ENCODE assay signal across 9 cellular contexts in genomic region chr2:231717281-231718180, GRCh38. TPM values are rescaled to one million over a fixed set of nuclear protein-coding genes. Genes with fewer than 3 reads are reported as not detected.
A peak's percentile ranks its signal among the peaks of the same experiment; 100 is the strongest.
DNase-seq lines count a peak whose midpoint lies in the region; ATAC-seq and TF ChIP-seq lines count a peak whose summit lies in the region.
"Had no signal": no experiment of that assay in that cellular context is flagged by ENCODE, and none has a peak within 500 bp of the region (broad histone marks: within the 10 kb centered on the region; RNA-seq: fewer than 3 reads in every experiment).

No MANE protein-coding gene starts in this region.

- DNase-seq in activated CD8-positive, alpha-beta T cell treated with anti-CD3 and anti-CD28 coated beads for 36 hours: peak; percentile 56
- no peak for DNase-seq in activated CD8-positive, alpha-beta T cell treated with anti-CD3 and anti-CD28 coated beads, Interleukin-2, amount 10 ng/mL, durations not matched to agents 7 days and 5 days
- peak; percentile 83 to 89 for DNase-seq in SJCRH30
- peak; percentile 82 for DNase-seq in iPS-NIHi7 (ENCODE audit: extremely low spot score)
- DNase-seq in mesothelial cell of epicardium (ENCODE audit: low spot score in 2 of 2, unreplicated experiment in 2 of 2): no peak
- no peak for DNase-seq in uterus
- DNase-seq: natural killer cell had no signal

- POLR2A ChIA-PET in activated CD8-positive, alpha-beta T cell treated with anti-CD3 and anti-CD28 coated beads for 36 hours (lab: Charles Lee): interaction anchor here (1.4 to 7.5 kb wide), 4 partner anchors 9 to 103 kb away, joined by 3 to 81 read pairs (median 10); partner anchors contain the start of gene PTMA
- POLR2A ChIA-PET in activated CD8-positive, alpha-beta T cell treated with anti-CD3 and anti-CD28 coated beads, Interleukin-2, amount 10 ng/mL, durations not matched to agents 7 days and 5 days (lab: Charles Lee): interaction anchor here (1.3 to 6.6 kb wide), 4 partner anchors 9 to 105 kb away, joined by 3 to 75 read pairs (median 4); partner anchors contain the start of gene PTMA

- intact Hi-C loops in activated CD8-positive, alpha-beta T cell treated with anti-CD3 and anti-CD28 coated beads for 36 hours (cut with micrococcal nuclease): no loop called here
- intact Hi-C loops in uterus (cut with DNase I; ENCODE audit: low total_unique reads): loop anchor here (2.0 kb wide), 1 partner anchor 39 kb away; no protein-coding TSS in a partner anchor

- H3K4me3 ChIP-seq in SJCRH30 (no peak overlapping the region), uterus (no peak overlapping the region)

- peaks cover 9% of the 10 kb centered on the region for H3K36me3 Mint-ChIP-seq in activated CD8-positive, alpha-beta T cell treated with anti-CD3 and anti-CD28 coated beads for 36 hours (ENCODE audit: low read depth)
- peaks cover 16% of the 10 kb centered on the region for H3K36me3 Mint-ChIP-seq in activated CD8-positive, alpha-beta T cell treated with anti-CD3 and anti-CD28 coated beads, Interleukin-2, amount 10 ng/mL, durations not matched to agents 7 days and 5 days (ENCODE audit: low read depth)
- peaks cover 4% of the 10 kb centered on the region for H3K36me3 Mint-ChIP-seq in mesothelial cell of epicardium

- TF ChIP-seq POLR2A in uterus (IDR thresholded peaks at IDR 0.05): no peak

- H3K4me3 Mint-ChIP-seq in activated CD8-positive, alpha-beta T cell treated with anti-CD3 and anti-CD28 coated beads for 36 hours: no peak overlapping the region
- no peak overlapping the region for H3K4me3 Mint-ChIP-seq in activated CD8-positive, alpha-beta T cell treated with anti-CD3 and anti-CD28 coated beads, Interleukin-2, amount 10 ng/mL, durations not matched to agents 7 days and 5 days
- H3K4me3 Mint-ChIP-seq in mesothelial cell of epicardium: no peak overlapping the region
- H3K4me3 Mint-ChIP-seq: natural killer cell had no signal

- ATAC-seq in activated CD8-positive, alpha-beta T cell treated with anti-CD3 and anti-CD28 coated beads for 36 hours: no peak
- no peak for ATAC-seq in activated CD8-positive, alpha-beta T cell treated with anti-CD3 and anti-CD28 coated beads, Interleukin-2, amount 10 ng/mL, durations not matched to agents 7 days and 5 days
- ATAC-seq in HG03097 (IDR thresholded peaks at IDR 0.05; ENCODE audit: low FRiP score, unreplicated experiment): peak; percentile 30
- ATAC-seq in HG03439 (IDR thresholded peaks at IDR 0.05; ENCODE audit: unreplicated experiment): no peak

- H3K9me3 ChIP-seq in SJCRH30 (replicated peaks): no peaks in the 10 kb centered on the region
- H3K9me3 ChIP-seq in uterus: no peaks in the 10 kb centered on the region

- no peaks in the 10 kb centered on the region for H3K27me3 Mint-ChIP-seq in activated CD8-positive, alpha-beta T cell treated with anti-CD3 and anti-CD28 coated beads for 36 hours
- H3K27me3 Mint-ChIP-seq in activated CD8-positive, alpha-beta T cell treated with anti-CD3 and anti-CD28 coated beads, Interleukin-2, amount 10 ng/mL, durations not matched to agents 7 days and 5 days (ENCODE audit: low read depth): peaks cover 1% of the 10 kb centered on the region
- H3K27me3 Mint-ChIP-seq in mesothelial cell of epicardium (ENCODE audit: low read depth): no peaks in the 10 kb centered on the region

- peaks cover 23% of the 10 kb centered on the region for H3K4me1 Mint-ChIP-seq in activated CD8-positive, alpha-beta T cell treated with anti-CD3 and anti-CD28 coated beads for 36 hours (ENCODE audit: low read depth)
- H3K4me1 Mint-ChIP-seq in activated CD8-positive, alpha-beta T cell treated with anti-CD3 and anti-CD28 coated beads, Interleukin-2, amount 10 ng/mL, durations not matched to agents 7 days and 5 days (ENCODE audit: low read depth): peaks cover 24% of the 10 kb centered on the region
- H3K4me1 Mint-ChIP-seq in mesothelial cell of epicardium: peaks cover 10% of the 10 kb centered on the region

- H3K4me1 ChIP-seq in SJCRH30 (peaks cover 11% of the 10 kb centered on the region), uterus (peaks cover 0 to 4% of the 10 kb centered on the region in 2 donors)

- H3K27me3 ChIP-seq in SJCRH30 (no peaks in the 10 kb centered on the region), uterus (no peaks in the 10 kb centered on the region)

- no peaks in the 10 kb centered on the region for H3K9me3 Mint-ChIP-seq in activated CD8-positive, alpha-beta T cell treated with anti-CD3 and anti-CD28 coated beads for 36 hours
- no peaks in the 10 kb centered on the region for H3K9me3 Mint-ChIP-seq in activated CD8-positive, alpha-beta T cell treated with anti-CD3 and anti-CD28 coated beads, Interleukin-2, amount 10 ng/mL, durations not matched to agents 7 days and 5 days (ENCODE audit: insufficient read depth)
- H3K9me3 Mint-ChIP-seq in mesothelial cell of epicardium: no peaks in the 10 kb centered on the region
- H3K9me3 Mint-ChIP-seq: natural killer cell had no signal

- H3K36me3 ChIP-seq in SJCRH30 (peaks cover 12% of the 10 kb centered on the region), uterus (no peaks in the 10 kb centered on the region)

- no peak overlapping the region for H3K27ac Mint-ChIP-seq in activated CD8-positive, alpha-beta T cell treated with anti-CD3 and anti-CD28 coated beads for 36 hours
- no peak overlapping the region for H3K27ac Mint-ChIP-seq in activated CD8-positive, alpha-beta T cell treated with anti-CD3 and anti-CD28 coated beads, Interleukin-2, amount 10 ng/mL, durations not matched to agents 7 days and 5 days
- no peak overlapping the region for H3K27ac Mint-ChIP-seq in mesothelial cell of epicardium

- H3K27ac ChIP-seq in SJCRH30: peak overlapping the region; percentile 27; the same call in 1 of the 2 replicates
- no peak overlapping the region for H3K27ac ChIP-seq in uterus

- CTCF ChIA-PET in activated CD8-positive, alpha-beta T cell treated with anti-CD3 and anti-CD28 coated beads for 36 hours (lab: Charles Lee): interaction anchor here (0.9 to 8.9 kb wide), 10 partner anchors 11 to 105 kb away, joined by 3 to 385 read pairs (median 6); no protein-coding TSS in a partner anchor
- CTCF ChIA-PET in activated CD8-positive, alpha-beta T cell treated with anti-CD3 and anti-CD28 coated beads, Interleukin-2, amount 10 ng/mL, durations not matched to agents 7 days and 5 days (lab: Charles Lee): interaction anchor here (1.3 to 9.6 kb wide), 6 partner anchors 8 to 200 kb away, joined by 3 to 648 read pairs (median 42); no protein-coding TSS in a partner anchor

- no peak for TF ChIP-seq CTCF in activated CD8-positive, alpha-beta T cell treated with anti-CD3 and anti-CD28 coated beads for 36 hours (IDR thresholded peaks at IDR 0.05)
- TF ChIP-seq CTCF in mesothelial cell of epicardium (IDR thresholded peaks at IDR 0.05; ENCODE audit: unreplicated experiment) (no peak), uterus (IDR thresholded peaks at IDR 0.05) (no peak)

RNA-seq across cellular contexts. Expression of gene PTMA, which starts 9.2 kb away (rescaled TPM):
- total RNA-seq in activated CD8-positive, alpha-beta T cell treated with anti-CD3 and anti-CD28 coated beads for 36 hours: 1,000 to 10,000 TPM; 2,463 to 2,468 TPM
- total RNA-seq in activated CD8-positive, alpha-beta T cell treated with anti-CD3 and anti-CD28 coated beads, Interleukin-2, amount 10 ng/mL, durations not matched to agents 7 days and 5 days: 1,000 to 10,000 TPM; 1,769 to 1,842 TPM
- 1,694 and 1,855 TPM in 2 replicates for total RNA-seq in SJCRH30 (2014; rRNA removed; shearing (Covaris generic))
- 1,098 to 1,149 TPM (median 1,136 TPM) in 3 replicates for total RNA-seq in mesothelial cell of epicardium
- 100 to 1,000 TPM; 693 to 966 (median 818) TPM for total RNA-seq in uterus

Comparison
In these comparisons a context has a peak if more than half of its experiments do, and no peak if none do; other contexts are left out.
1. DNase-seq: peak in activated CD8-positive, alpha-beta T cell treated with anti-CD3 and anti-CD28 coated beads for 36 hours (single experiment), SJCRH30 (2 of 2) and iPS-NIHi7 (single experiment); none in activated CD8-positive, alpha-beta T cell treated with anti-CD3 and anti-CD28 coated beads, Interleukin-2, amount 10 ng/mL, durations not matched to agents 7 days and 5 days (single experiment), mesothelial cell of epicardium (0 of 2) and uterus (0 of 2).